ENCODE assay signal across 1 cellular context in the genomic region with DNA sequence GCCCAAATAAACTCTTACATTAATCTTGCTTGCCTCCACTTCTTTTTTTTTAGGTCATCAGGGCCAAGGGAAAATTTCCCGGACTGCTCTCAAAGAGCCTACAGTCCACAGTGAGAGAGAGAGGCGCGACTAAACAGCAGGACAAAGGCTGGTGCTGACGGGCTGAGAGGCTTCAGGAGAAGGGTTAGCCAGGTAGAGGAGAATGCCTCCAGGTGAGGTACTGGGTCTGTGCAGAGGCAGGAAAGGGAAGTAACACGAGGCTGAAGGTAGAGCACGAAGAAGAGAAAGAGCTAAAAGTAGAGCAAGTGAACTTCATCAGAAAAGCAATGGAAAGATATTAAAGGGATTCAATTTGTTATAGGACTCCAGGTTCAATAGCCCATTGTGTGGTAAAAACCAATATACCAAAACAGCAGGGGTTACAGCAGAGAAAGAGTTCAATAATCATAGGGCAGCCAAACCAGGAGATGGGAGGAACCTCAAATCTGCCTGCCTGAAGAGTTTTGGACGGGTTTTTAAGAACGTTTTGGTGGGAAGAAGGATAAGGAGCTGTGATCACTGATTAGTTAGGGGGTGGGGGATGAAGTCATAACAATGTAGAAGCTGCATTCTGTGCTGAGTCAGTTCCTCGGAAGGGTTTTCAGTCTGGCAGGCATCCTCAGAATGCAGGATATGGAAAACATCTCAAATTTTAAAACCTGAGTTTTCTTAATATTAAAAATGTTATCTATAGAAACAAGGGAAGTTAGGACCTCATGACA.
TF ChIP-seq lines count a peak whose summit lies in the region.

No MANE protein-coding gene starts in this region.

TF ChIP-seq in GM23338, 12 proteins besides CTCF, POLR2A, EP300 and RAD21 (continued from another document):
- TF ChIP-seq, protein P1, sequence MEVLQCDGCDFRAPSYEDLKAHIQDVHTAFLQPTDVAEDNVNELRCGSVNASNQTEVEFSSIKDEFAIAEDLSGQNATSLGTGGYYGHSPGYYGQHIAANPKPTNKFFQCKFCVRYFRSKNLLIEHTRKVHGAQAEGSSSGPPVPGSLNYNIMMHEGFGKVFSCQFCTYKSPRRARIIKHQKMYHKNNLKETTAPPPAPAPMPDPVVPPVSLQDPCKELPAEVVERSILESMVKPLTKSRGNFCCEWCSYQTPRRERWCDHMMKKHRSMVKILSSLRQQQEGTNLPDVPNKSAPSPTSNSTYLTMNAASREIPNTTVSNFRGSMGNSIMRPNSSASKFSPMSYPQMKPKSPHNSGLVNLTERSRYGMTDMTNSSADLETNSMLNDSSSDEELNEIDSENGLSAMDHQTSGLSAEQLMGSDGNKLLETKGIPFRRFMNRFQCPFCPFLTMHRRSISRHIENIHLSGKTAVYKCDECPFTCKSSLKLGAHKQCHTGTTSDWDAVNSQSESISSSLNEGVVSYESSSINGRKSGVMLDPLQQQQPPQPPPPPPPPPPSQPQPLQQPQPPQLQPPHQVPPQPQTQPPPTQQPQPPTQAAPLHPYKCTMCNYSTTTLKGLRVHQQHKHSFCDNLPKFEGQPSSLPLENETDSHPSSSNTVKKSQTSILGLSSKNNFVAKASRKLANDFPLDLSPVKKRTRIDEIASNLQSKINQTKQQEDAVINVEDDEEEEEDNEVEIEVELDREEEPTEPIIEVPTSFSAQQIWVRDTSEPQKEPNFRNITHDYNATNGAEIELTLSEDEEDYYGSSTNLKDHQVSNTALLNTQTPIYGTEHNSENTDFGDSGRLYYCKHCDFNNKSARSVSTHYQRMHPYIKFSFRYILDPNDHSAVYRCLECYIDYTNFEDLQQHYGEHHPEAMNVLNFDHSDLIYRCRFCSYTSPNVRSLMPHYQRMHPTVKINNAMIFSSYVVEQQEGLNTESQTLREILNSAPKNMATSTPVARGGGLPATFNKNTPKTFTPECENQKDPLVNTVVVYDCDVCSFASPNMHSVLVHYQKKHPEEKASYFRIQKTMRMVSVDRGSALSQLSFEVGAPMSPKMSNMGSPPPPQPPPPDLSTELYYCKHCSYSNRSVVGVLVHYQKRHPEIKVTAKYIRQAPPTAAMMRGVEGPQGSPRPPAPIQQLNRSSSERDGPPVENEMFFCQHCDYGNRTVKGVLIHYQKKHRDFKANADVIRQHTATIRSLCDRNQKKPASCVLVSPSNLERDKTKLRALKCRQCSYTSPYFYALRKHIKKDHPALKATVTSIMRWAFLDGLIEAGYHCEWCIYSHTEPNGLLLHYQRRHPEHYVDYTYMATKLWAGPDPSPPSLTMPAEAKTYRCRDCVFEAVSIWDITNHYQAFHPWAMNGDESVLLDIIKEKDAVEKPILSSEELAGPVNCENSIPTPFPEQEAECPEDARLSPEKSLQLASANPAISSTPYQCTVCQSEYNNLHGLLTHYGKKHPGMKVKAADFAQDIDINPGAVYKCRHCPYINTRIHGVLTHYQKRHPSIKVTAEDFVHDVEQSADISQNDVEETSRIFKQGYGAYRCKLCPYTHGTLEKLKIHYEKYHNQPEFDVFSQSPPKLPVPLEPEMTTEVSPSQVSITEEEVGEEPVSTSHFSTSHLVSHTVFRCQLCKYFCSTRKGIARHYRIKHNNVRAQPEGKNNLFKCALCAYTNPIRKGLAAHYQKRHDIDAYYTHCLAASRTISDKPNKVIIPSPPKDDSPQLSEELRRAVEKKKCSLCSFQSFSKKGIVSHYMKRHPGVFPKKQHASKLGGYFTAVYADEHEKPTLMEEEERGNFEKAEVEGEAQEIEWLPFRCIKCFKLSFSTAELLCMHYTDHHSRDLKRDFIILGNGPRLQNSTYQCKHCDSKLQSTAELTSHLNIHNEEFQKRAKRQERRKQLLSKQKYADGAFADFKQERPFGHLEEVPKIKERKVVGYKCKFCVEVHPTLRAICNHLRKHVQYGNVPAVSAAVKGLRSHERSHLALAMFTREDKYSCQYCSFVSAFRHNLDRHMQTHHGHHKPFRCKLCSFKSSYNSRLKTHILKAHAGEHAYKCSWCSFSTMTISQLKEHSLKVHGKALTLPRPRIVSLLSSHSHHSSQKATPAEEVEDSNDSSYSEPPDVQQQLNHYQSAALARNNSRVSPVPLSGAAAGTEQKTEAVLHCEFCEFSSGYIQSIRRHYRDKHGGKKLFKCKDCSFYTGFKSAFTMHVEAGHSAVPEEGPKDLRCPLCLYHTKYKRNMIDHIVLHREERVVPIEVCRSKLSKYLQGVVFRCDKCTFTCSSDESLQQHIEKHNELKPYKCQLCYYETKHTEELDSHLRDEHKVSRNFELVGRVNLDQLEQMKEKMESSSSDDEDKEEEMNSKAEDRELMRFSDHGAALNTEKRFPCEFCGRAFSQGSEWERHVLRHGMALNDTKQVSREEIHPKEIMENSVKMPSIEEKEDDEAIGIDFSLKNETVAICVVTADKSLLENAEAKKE (CRISPR knock-in tag; IDR thresholded peaks at IDR 0.05): no peak; the same call in 1 of the 2 replicates
- TF ChIP-seq, protein P2, sequence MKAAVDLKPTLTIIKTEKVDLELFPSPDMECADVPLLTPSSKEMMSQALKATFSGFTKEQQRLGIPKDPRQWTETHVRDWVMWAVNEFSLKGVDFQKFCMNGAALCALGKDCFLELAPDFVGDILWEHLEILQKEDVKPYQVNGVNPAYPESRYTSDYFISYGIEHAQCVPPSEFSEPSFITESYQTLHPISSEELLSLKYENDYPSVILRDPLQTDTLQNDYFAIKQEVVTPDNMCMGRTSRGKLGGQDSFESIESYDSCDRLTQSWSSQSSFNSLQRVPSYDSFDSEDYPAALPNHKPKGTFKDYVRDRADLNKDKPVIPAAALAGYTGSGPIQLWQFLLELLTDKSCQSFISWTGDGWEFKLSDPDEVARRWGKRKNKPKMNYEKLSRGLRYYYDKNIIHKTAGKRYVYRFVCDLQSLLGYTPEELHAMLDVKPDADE (IDR thresholded peaks at IDR 0.05): no peak
- TF ChIP-seq STAT1 (IDR thresholded peaks at IDR 0.05; ENCODE audit: unreplicated experiment) (no peak), POLR2AphosphoS5 (IDR thresholded peaks at IDR 0.05; ENCODE audit: low read depth) (no peak), EZH2phosphoT487 (IDR thresholded peaks at IDR 0.05; ENCODE audit: unreplicated experiment) (no peak)
